In the genomic region with DNA sequence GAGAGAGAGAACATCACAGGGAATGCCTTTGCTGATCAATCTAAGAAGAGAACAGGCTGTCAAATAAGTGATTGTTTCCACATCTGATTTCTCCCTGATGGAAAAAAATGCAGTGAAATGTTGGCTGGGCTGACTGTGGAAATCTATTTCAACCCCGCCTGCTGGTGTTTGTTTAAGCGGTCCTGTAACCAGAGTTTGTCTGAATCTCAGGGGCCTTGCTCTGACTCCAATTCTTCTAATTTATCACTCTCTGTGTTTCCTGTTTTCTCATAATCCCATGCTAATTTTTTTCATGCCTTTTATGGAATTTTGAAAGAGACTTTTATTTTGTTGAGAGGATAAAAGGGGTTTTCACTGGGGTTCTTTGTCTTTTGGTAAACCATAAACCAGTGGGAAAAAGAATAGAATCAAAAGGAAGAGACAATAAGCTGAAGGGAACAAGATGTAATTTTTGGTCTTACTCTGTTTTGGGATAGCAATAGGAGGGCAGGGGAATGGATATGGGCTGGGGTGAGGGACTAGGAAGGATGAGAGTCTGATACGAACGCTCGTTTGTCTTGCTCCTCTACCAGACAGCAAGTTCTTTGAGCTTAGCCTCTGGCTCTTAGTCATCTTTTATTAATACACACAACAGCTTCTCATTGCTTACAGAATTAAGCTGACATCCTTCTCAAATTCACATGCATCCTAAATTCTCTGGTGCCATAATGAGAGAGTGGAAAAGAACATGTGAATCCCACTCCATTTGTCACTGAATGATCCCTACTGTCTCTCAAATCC, we compare ENCODE assay signal across 13 cellular contexts. TPM values are rescaled to one million over a fixed set of nuclear protein-coding genes. Genes with fewer than 3 reads are reported as not detected.
DNase-seq lines count a peak whose midpoint lies in the region; ATAC-seq, FAIRE-seq and TF ChIP-seq lines count a peak whose summit lies in the region.
"Had no signal": no experiment of that assay in that cellular context is flagged by ENCODE, and none has a peak within 500 bp of the region (broad histone marks: within the 10 kb centered on the region; RNA-seq: fewer than 3 reads in every experiment).

No MANE protein-coding gene starts in this region.

- ATAC-seq in naive thymus-derived CD8-positive, alpha-beta T cell = no peak
- ATAC-seq in GM21737 (IDR thresholded peaks at IDR 0.05; ENCODE audit: unreplicated experiment) = no peak

- no peak for DNase-seq in adrenal gland
- peak; percentile 61 for DNase-seq in fibroblast of the aortic adventitia (ENCODE audit: low read depth)
- peak; percentile 25 to 34 for DNase-seq in thyroid gland
- no peak for DNase-seq in naive thymus-derived CD8-positive, alpha-beta T cell
- no peak for DNase-seq in activated effector memory CD4-positive, alpha-beta T cell treated with anti-CD3 and anti-CD28 coated beads, Interleukin-2, amount 50 U/mL, for 16 hours
- no peak for DNase-seq in small intestine
- DNase-seq: activated CD4-positive, alpha-beta memory T cell treated with anti-CD3 and anti-CD28 coated beads, Interleukin-2, amount 10 ng/mL, durations not matched to agents 7 days and 5 days; activated naive CD4-positive, alpha-beta T cell treated with anti-CD3 and anti-CD28 coated beads for 36 hours; CD4-positive, alpha-beta T cell; T-helper 2 cell had no signal

- peak overlapping the region; percentile 99 for H3K27ac Mint-ChIP-seq in nephron
- H3K27ac Mint-ChIP-seq in naive thymus-derived CD8-positive, alpha-beta T cell = no peak overlapping the region
- H3K27ac Mint-ChIP-seq: activated CD4-positive, alpha-beta memory T cell treated with anti-CD3 and anti-CD28 coated beads, Interleukin-2, amount 10 ng/mL, durations not matched to agents 7 days and 5 days; activated naive CD4-positive, alpha-beta T cell treated with anti-CD3 and anti-CD28 coated beads for 36 hours; CD4-positive, alpha-beta T cell had no signal

- H3K4me1 Mint-ChIP-seq in nephron = peaks cover 72% of the 10 kb centered on the region
- no peaks in the 10 kb centered on the region for H3K4me1 Mint-ChIP-seq in naive thymus-derived CD8-positive, alpha-beta T cell
- H3K4me1 Mint-ChIP-seq: activated CD4-positive, alpha-beta memory T cell treated with anti-CD3 and anti-CD28 coated beads, Interleukin-2, amount 10 ng/mL, durations not matched to agents 7 days and 5 days had no signal

- 46 to 70% (median 58%) methylated on average over 5 of the region's 5 CpGs for WGBS in adrenal gland, 4 donors
- 34 to 37% methylated on average over 5 of the region's 5 CpGs for WGBS in thyroid gland, 2 donors
- 57 to 72% (median 59%) methylated on average over 5 of the region's 5 CpGs for WGBS in small intestine, 3 donors

- no peaks in the 10 kb centered on the region for H3K27me3 Mint-ChIP-seq in nephron (ENCODE audit: low read depth)
- no peaks in the 10 kb centered on the region for H3K27me3 Mint-ChIP-seq in naive thymus-derived CD8-positive, alpha-beta T cell
- H3K27me3 Mint-ChIP-seq: CD4-positive, alpha-beta T cell had no signal

- H3K36me3 ChIP-seq in adrenal gland (replicated peaks in 1 of 2) (no peaks in the 10 kb centered on the region), thyroid gland (no peaks in the 10 kb centered on the region), small intestine (ENCODE audit: control insufficient read depth in 2 of 2, insufficient read depth in 2 of 2, low read length in 2 of 2) (no peaks in the 10 kb centered on the region)

- TF ChIP-seq POLR2A in adrenal gland (IDR thresholded peaks at IDR 0.05) = no peak
- TF ChIP-seq POLR2A in thyroid gland (IDR thresholded peaks at IDR 0.05) = no peak

- H3K27ac ChIP-seq in adrenal gland (peak overlapping the region; percentile 25 to 76 (median 35)), thyroid gland (peak overlapping the region; percentile 28 to 61 (median 48)), small intestine (ENCODE audit: low read depth in 1 of 2, low read length in 1 of 2) (peak overlapping the region in 1 of 2 donors; percentile 63)

- POLR2A ChIA-PET in naive thymus-derived CD8-positive, alpha-beta T cell (lab: Charles Lee) = interaction anchor here (2.3 kb wide), 1 partner anchor 9 kb away, joined by 9 read pairs; no protein-coding TSS in a partner anchor

- no peaks in the 10 kb centered on the region for H3K36me3 Mint-ChIP-seq in nephron (ENCODE audit: low read depth)
- H3K36me3 Mint-ChIP-seq in naive thymus-derived CD8-positive, alpha-beta T cell = no peaks in the 10 kb centered on the region

- peak overlapping the region in 2 of 3 experiments; percentile 8 to 57 for H3K4me3 Mint-ChIP-seq in nephron
- no peak overlapping the region for H3K4me3 Mint-ChIP-seq in naive thymus-derived CD8-positive, alpha-beta T cell
- H3K4me3 Mint-ChIP-seq: activated CD4-positive, alpha-beta memory T cell treated with anti-CD3 and anti-CD28 coated beads, Interleukin-2, amount 10 ng/mL, durations not matched to agents 7 days and 5 days; activated naive CD4-positive, alpha-beta T cell treated with anti-CD3 and anti-CD28 coated beads for 36 hours; CD4-positive, alpha-beta T cell had no signal

- H3K9me3 ChIP-seq in adrenal gland (replicated peaks in 1 of 3) (no peaks in the 10 kb centered on the region), thyroid gland (no peaks in the 10 kb centered on the region), small intestine (ENCODE audit: control insufficient read depth, low read depth) (no peaks in the 10 kb centered on the region)

- TF ChIP-seq CTCF in adrenal gland (IDR thresholded peaks at IDR 0.05) (peak in 1 of 6 experiments; percentile 13), fibroblast of the aortic adventitia (IDR thresholded peaks at IDR 0.05; ENCODE audit: insufficient read depth, low read length) (no peak), nephron (IDR thresholded peaks at IDR 0.05; ENCODE audit: unreplicated experiment in 3 of 3) (no peak), thyroid gland (IDR thresholded peaks at IDR 0.05) (no peak)

- intact Hi-C loops in adrenal gland (cut with DNase I) = no loop called here
- intact Hi-C loops in thyroid gland (cut with DNase I) = no loop called here

- H3K9me3 Mint-ChIP-seq in nephron = no peaks in the 10 kb centered on the region
- no peaks in the 10 kb centered on the region for H3K9me3 Mint-ChIP-seq in naive thymus-derived CD8-positive, alpha-beta T cell
- H3K9me3 Mint-ChIP-seq: activated CD4-positive, alpha-beta memory T cell treated with anti-CD3 and anti-CD28 coated beads, Interleukin-2, amount 10 ng/mL, durations not matched to agents 7 days and 5 days; activated naive CD4-positive, alpha-beta T cell treated with anti-CD3 and anti-CD28 coated beads for 36 hours; CD4-positive, alpha-beta T cell had no signal

- H3K4me3 ChIP-seq in adrenal gland = peak overlapping the region in 1 of 4 donors; percentile 10
- H3K4me3 ChIP-seq in fibroblast of the aortic adventitia (ENCODE audit: low read depth, low read length) = no peak overlapping the region
- H3K4me3 ChIP-seq in thyroid gland (replicated peaks in 1 of 3) = no peak overlapping the region
- H3K4me3 ChIP-seq in small intestine (ENCODE audit: low read depth in 1 of 2, low read length in 2 of 2) = no peak overlapping the region

- no peak for FAIRE-seq in small intestine (lab: Jason Lieb, UNC)

- H3K27me3 ChIP-seq in adrenal gland (no peaks in the 10 kb centered on the region), thyroid gland (no peaks in the 10 kb centered on the region), small intestine (ENCODE audit: control insufficient read depth in 2 of 2, insufficient read depth in 2 of 2, low read length in 2 of 2) (no peaks in the 10 kb centered on the region)

- peaks cover 11 to 37% of the 10 kb centered on the region in 2 donors for H3K4me1 ChIP-seq in adrenal gland (replicated peaks in 1 of 2)
- H3K4me1 ChIP-seq in thyroid gland = peaks cover 7 to 8% of the 10 kb centered on the region in 2 donors
- H3K4me1 ChIP-seq in small intestine (ENCODE audit: control insufficient read depth in 2 of 2, insufficient read depth in 1 of 2, low read depth in 1 of 2, low read length in 1 of 2) = no peaks in the 10 kb centered on the region

RNA-seq across cellular contexts. Expression of a gene that starts 8.0 kb away (rescaled TPM):
- total RNA-seq in adrenal gland = 1,000 to 10,000 TPM; 1,007 to 2,003 (median 1,366) TPM
- 1,000 to 10,000 TPM in 2 of 3 donors, 100 to 1,000 TPM in 1; 999 to 1,170 (median 1,064) TPM for polyA plus RNA-seq in adrenal gland
- 223 and 529 TPM in 2 replicates for total RNA-seq in fibroblast of the aortic adventitia (ENCODE audit: low replicate concordance)
- total RNA-seq in thyroid gland = 1,000 to 10,000 TPM in 1 of 4 donors, 100 to 1,000 TPM in 3; 319 to 1,014 (median 397) TPM
- 1 to 10 TPM; 3.7 to 4.1 TPM for total RNA-seq in naive thymus-derived CD8-positive, alpha-beta T cell
- polyA plus RNA-seq in naive thymus-derived CD8-positive, alpha-beta T cell = under 1 TPM; 0.14 to 0.48 (median 0.17) TPM
- polyA plus RNA-seq in small intestine = 100 to 1,000 TPM in 1 of 3 donors, 10 to 100 TPM in 2; 12.1 to 268 (median 18.9) TPM
- total RNA-seq: activated CD4-positive, alpha-beta memory T cell treated with anti-CD3 and anti-CD28 coated beads, Interleukin-2, amount 10 ng/mL, durations not matched to agents 7 days and 5 days; activated naive CD4-positive, alpha-beta T cell treated with anti-CD3 and anti-CD28 coated beads for 36 hours; OCI-LY7 had no signal

RNA-seq across cellular contexts. Expression of a gene that starts 44.7 kb away (rescaled TPM):
- total RNA-seq in adrenal gland (1 to 10 TPM in 4 of 8 donors, under 1 TPM in 2, not detected in 2; 0.18 to 2.3 (median 1.1) TPM), fibroblast of the aortic adventitia (ENCODE audit: low replicate concordance) (0.18 TPM in 1 of 2 replicates, not detected in the other), thyroid gland (10 to 100 TPM in 1 of 4 donors, 1 to 10 TPM in 1, under 1 TPM in 1, not detected in 1; 0.88 to 24.3 (median 5.0) TPM)
- polyA plus RNA-seq in adrenal gland (1 to 10 TPM in 2 of 3 donors, under 1 TPM in 1; 0.34 to 3.0 (median 1.2) TPM), small intestine (under 1 TPM in 1 of 3 donors, not detected in 2; 0.12 TPM)
- total RNA-seq in naive thymus-derived CD8-positive, alpha-beta T cell = 10 to 100 TPM; 23.9 to 25.8 TPM
- 1 to 10 TPM; 3.2 to 4.4 (median 3.9) TPM for polyA plus RNA-seq in naive thymus-derived CD8-positive, alpha-beta T cell

RNA-seq across cellular contexts. Expression of a gene that starts 50.3 kb away (rescaled TPM):
- total RNA-seq in adrenal gland (10 to 100 TPM in 1 of 8 donors, 1 to 10 TPM in 6, under 1 TPM in 1; 0.66 to 15.2 (median 5.1) TPM), fibroblast of the aortic adventitia (ENCODE audit: low replicate concordance) (0.36 TPM in 1 of 2 replicates, not detected in the other), thyroid gland (10 to 100 TPM in 2 of 4 donors, 1 to 10 TPM in 2; 5.5 to 26.5 (median 10.8) TPM)
- polyA plus RNA-seq in adrenal gland (1 to 10 TPM in 1 of 3 donors, under 1 TPM in 2; 0.51 to 5.9 (median 0.88) TPM), small intestine (under 1 TPM in 1 of 3 donors, not detected in 2; 0.31 TPM)
- not detected for total RNA-seq in naive thymus-derived CD8-positive, alpha-beta T cell
- not detected for polyA plus RNA-seq in naive thymus-derived CD8-positive, alpha-beta T cell
- total RNA-seq: activated CD4-positive, alpha-beta memory T cell treated with anti-CD3 and anti-CD28 coated beads, Interleukin-2, amount 10 ng/mL, durations not matched to agents 7 days and 5 days; activated naive CD4-positive, alpha-beta T cell treated with anti-CD3 and anti-CD28 coated beads for 36 hours; CD4-positive, alpha-beta T cell; OCI-LY7 had no signal

Comparison
In these comparisons a context has a peak if more than half of its experiments do, and no peak if none do; other contexts are left out.
1. DNase-seq: peak in fibroblast of the aortic adventitia (single experiment) and thyroid gland (2 of 2); none in adrenal gland (0 of 7), naive thymus-derived CD8-positive, alpha-beta T cell (0 of 10), activated effector memory CD4-positive, alpha-beta T cell treated with anti-CD3 and anti-CD28 coated beads, Interleukin-2, amount 50 U/mL, for 16 hours (single experiment) and small intestine (single experiment).
2. H3K27ac Mint-ChIP-seq: peak in nephron (3 of 3); none in naive thymus-derived CD8-positive, alpha-beta T cell (0 of 10).
3. H3K4me3 Mint-ChIP-seq: peak in nephron (2 of 3); none in naive thymus-derived CD8-positive, alpha-beta T cell (0 of 10).
4. RNA of a gene that starts 8.0 kb away (total RNA-seq): 1,007 to 2,003 TPM in adrenal gland, 319 to 1,014 TPM in thyroid gland and 223 to 529 TPM in fibroblast of the aortic adventitia; 3.7 to 4.1 TPM in naive thymus-derived CD8-positive, alpha-beta T cell; every median in the first group is over 10 times any median in the second.